In the genomic region with DNA sequence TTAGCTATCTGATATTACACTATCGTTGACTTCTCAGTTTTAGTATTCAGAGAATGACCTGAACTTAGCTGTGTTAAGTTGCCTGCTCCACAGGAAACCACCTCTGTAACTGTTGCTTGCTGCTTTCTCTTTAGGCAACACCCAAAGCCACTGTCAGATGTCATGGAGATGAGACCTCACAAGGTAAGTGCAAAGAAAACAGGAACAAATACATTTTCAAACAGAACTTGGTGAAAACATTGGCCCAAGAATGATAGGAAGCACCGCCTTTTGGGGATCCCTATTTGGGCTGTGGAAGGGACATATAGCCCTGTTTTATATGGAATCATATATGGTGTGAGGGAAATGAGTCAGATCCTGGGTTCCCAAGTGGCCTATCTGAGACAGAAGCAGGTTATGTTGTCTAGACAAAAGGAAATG, we compare ENCODE assay signal across 8 cellular contexts.
DNase-seq lines count a peak whose midpoint lies in the region; ATAC-seq and TF ChIP-seq lines count a peak whose summit lies in the region.

No MANE protein-coding gene starts in this region.

- peaks cover 11% of the 10 kb centered on the region for H3K9me3 Mint-ChIP-seq in T-helper 2 cell treated with Interferon-gamma antibody and Interleukin-4, amounts not matched to agents 5 μg/mL and 100 μg/mL, for 36 hours

- H3K4me3 Mint-ChIP-seq in T-helper 2 cell treated with Interferon-gamma antibody and Interleukin-4, amounts not matched to agents 5 μg/mL and 100 μg/mL, for 36 hours, result peak overlapping the region; percentile 85

- ATAC-seq in GM19025 (IDR thresholded peaks at IDR 0.05; ENCODE audit: low read depth, unreplicated experiment) (peak; percentile 91), HG03108 (IDR thresholded peaks at IDR 0.05; ENCODE audit: unreplicated experiment) (peak; percentile 97), Right ventricle myocardium inferior (no peak)

- H3K27me3 Mint-ChIP-seq in T-helper 2 cell treated with Interferon-gamma antibody and Interleukin-4, amounts not matched to agents 5 μg/mL and 100 μg/mL, for 36 hours (ENCODE audit: low read depth), result no peaks in the 10 kb centered on the region

- no peak for TF ChIP-seq POLR2A in erythroblast (IDR thresholded peaks at IDR 0.05; ENCODE audit: low read length)

- peak overlapping the region; percentile 95 for H3K27ac Mint-ChIP-seq in T-helper 2 cell treated with Interferon-gamma antibody and Interleukin-4, amounts not matched to agents 5 μg/mL and 100 μg/mL, for 36 hours

- peaks cover 34% of the 10 kb centered on the region for H3K36me3 Mint-ChIP-seq in T-helper 2 cell treated with Interferon-gamma antibody and Interleukin-4, amounts not matched to agents 5 μg/mL and 100 μg/mL, for 36 hours (ENCODE audit: low read depth)

- intact Hi-C loops in Right ventricle myocardium inferior (cut with DNase I) (no loop called here), posterior cingulate gyrus (cut with DNase I) (no loop called here)

- peaks cover 63% of the 10 kb centered on the region for H3K4me1 Mint-ChIP-seq in T-helper 2 cell treated with Interferon-gamma antibody and Interleukin-4, amounts not matched to agents 5 μg/mL and 100 μg/mL, for 36 hours (ENCODE audit: low read depth)

- DNase-seq in A172 (ENCODE audit: low spot score), result peak; percentile 29
- peak; percentile 76 for DNase-seq in T-helper 2 cell treated with Interferon-gamma antibody and Interleukin-4, amounts not matched to agents 5 μg/mL and 100 μg/mL, for 36 hours (ENCODE audit: low spot score)
- DNase-seq in erythroblast (lab: John Stamatoyannopoulos, UW), result peak; percentile 11 to 25
- no peak for DNase-seq in Right ventricle myocardium inferior (ENCODE audit: missing footprints)
- no peak for DNase-seq in SW480 (ENCODE audit: low spot score)
- DNase-seq in posterior cingulate gyrus, result no peak

Comparison
In these comparisons a context has a peak if more than half of its experiments do, and no peak if none do; other contexts are left out.
1. DNase-seq: peak in A172 (single experiment), T-helper 2 cell treated with Interferon-gamma antibody and Interleukin-4, amounts not matched to agents 5 μg/mL and 100 μg/mL, for 36 hours (single experiment) and erythroblast (2 of 2); none in Right ventricle myocardium inferior (single experiment), SW480 (single experiment) and posterior cingulate gyrus (0 of 10).